In genomic region chr12:107610030-107610859, GRCh38 we compare ENCODE assay signal across 8 cellular contexts.
A peak's percentile ranks its signal among the peaks of the same experiment; 100 is the strongest.
DNase-seq lines count a peak whose midpoint lies in the region; ATAC-seq and TF ChIP-seq lines count a peak whose summit lies in the region.

No MANE protein-coding gene starts in this region.

- no peaks in the 10 kb centered on the region for H3K9me3 Mint-ChIP-seq in endodermal cell
- H3K9me3 Mint-ChIP-seq in neural progenitor cell, result no peaks in the 10 kb centered on the region

- H3K36me3 Mint-ChIP-seq in endodermal cell (ENCODE audit: low read depth) (no peaks in the 10 kb centered on the region), neural progenitor cell (no peaks in the 10 kb centered on the region)

- H2AFZ ChIP-seq in neural progenitor cell (replicated peaks), result peak overlapping the region; percentile 55

- H3K4me3 ChIP-seq in endodermal cell (ENCODE audit: low read length) (no peak overlapping the region), neural progenitor cell (peak overlapping the region; percentile 2)

- H3K4me2 ChIP-seq in neural progenitor cell, result peak overlapping the region; percentile 41

- H3K4me1 Mint-ChIP-seq in endodermal cell, result peaks cover 23% of the 10 kb centered on the region
- H3K4me1 Mint-ChIP-seq in neural progenitor cell, result peaks cover 22% of the 10 kb centered on the region

- H3K27ac Mint-ChIP-seq in endodermal cell, result no peak overlapping the region
- H3K27ac Mint-ChIP-seq in neural progenitor cell, result no peak overlapping the region

- DNase-seq in Ammon's horn (ENCODE audit: low spot score) (peak; percentile 40), GM13976 (ENCODE audit: low spot score) (peak; percentile 56), NOMO-1 treated with DMSO at 0.1 percent for 48 hours (lab: John Stamatoyannopoulos, UW; ENCODE audit: unreplicated experiment) (peak; percentile 12), endodermal cell (peak; percentile 91), neural progenitor cell (ENCODE audit: low spot score) (peak; percentile 73), midbrain (lab: John Stamatoyannopoulos, UW) (no peak)

- no peaks in the 10 kb centered on the region for H4K20me1 ChIP-seq in neural progenitor cell (ENCODE audit: low read depth)

- 43 to 44% methylated on average over 9 to 19 of the region's 20 CpGs for WGBS in endodermal cell (ENCODE audit: insufficient coverage in 1 of 2, insufficient read length in 1 of 2), 2 experiments

- no peak overlapping the region for H3K9ac ChIP-seq in endodermal cell (ENCODE audit: extremely low read depth, low read length, poor library complexity, severe bottlenecking)
- no peak overlapping the region for H3K9ac ChIP-seq in neural progenitor cell

- H3F3A ChIP-seq in neural progenitor cell (ENCODE audit: low read depth), result no peaks in the 10 kb centered on the region

- in situ Hi-C loops in GM13976 (cut with MboI; ENCODE audit: low sequenced_read_pairs, unreplicated experiment), result loop anchor here (25.0 kb wide), 1 partner anchor 198 kb away; no protein-coding TSS in a partner anchor

- no peak for ATAC-seq in HG02852 (IDR thresholded peaks at IDR 0.05; ENCODE audit: unreplicated experiment)
- ATAC-seq in GM21786 (IDR thresholded peaks at IDR 0.05; ENCODE audit: unreplicated experiment), result no peak

- H3K36me3 ChIP-seq in endodermal cell (ENCODE audit: control insufficient read depth, insufficient read depth, low read length) (no peaks in the 10 kb centered on the region), neural progenitor cell (no peaks in the 10 kb centered on the region)

- H3K4me1 ChIP-seq in endodermal cell (ENCODE audit: control insufficient read depth, insufficient read depth, low read length) (no peaks in the 10 kb centered on the region), neural progenitor cell (no peaks in the 10 kb centered on the region)

- no peaks in the 10 kb centered on the region for H3K79me2 ChIP-seq in neural progenitor cell (ENCODE audit: low read depth)

- H3K27me3 Mint-ChIP-seq in endodermal cell (ENCODE audit: insufficient read depth) (peaks cover 4% of the 10 kb centered on the region), neural progenitor cell (ENCODE audit: insufficient read depth, low read depth) (peaks cover 8% of the 10 kb centered on the region)

- H3K27me3 ChIP-seq in endodermal cell (ENCODE audit: control insufficient read depth, insufficient read depth, low read length, poor library complexity, severe bottlenecking) (peaks cover 6% of the 10 kb centered on the region), neural progenitor cell (no peaks in the 10 kb centered on the region)

- H3K9me3 ChIP-seq in endodermal cell (ENCODE audit: control insufficient read depth, low read length), result no peaks in the 10 kb centered on the region
- no peaks in the 10 kb centered on the region for H3K9me3 ChIP-seq in neural progenitor cell (ENCODE audit: low read depth)

- H3K4me3 Mint-ChIP-seq in endodermal cell (no peak overlapping the region), neural progenitor cell (no peak overlapping the region)

- TF ChIP-seq CTCF in GM13976 (IDR thresholded peaks at IDR 0.05; ENCODE audit: borderline replicate concordance, control extremely low read depth, extremely low read depth, insufficient read depth, missing control alignments) (peak; percentile 49), endodermal cell (conservative IDR thresholded peaks at IDR 0.05) (peak; percentile 90), neural progenitor cell (IDR thresholded peaks at IDR 0.05) (peak; percentile 87)

- H3K27ac ChIP-seq in endodermal cell (ENCODE audit: low read depth, low read length) (no peak overlapping the region), neural progenitor cell (no peak overlapping the region)
